In genomic region chr10:123417414-123417813, GRCh38 we compare ENCODE assay signal across 14 cellular contexts.
"Had no signal": no experiment of that assay in that cellular context is flagged by ENCODE, and none has a peak within 500 bp of the region (broad histone marks: within the 10 kb centered on the region; RNA-seq: fewer than 3 reads in every experiment).

No MANE protein-coding gene starts in this region.

- DNase-seq: effector CD4-positive, alpha-beta T cell; foreskin melanocyte; mesendoderm; naive B cell; occipital lobe; pancreas; right cardiac atrium; small intestine; stimulated activated CD4-positive, alpha-beta T cell treated with anti-CD3 and anti-CD28 coated beads, Interleukin-12 subunit alpha, Interleukin-12 subunit beta, amount 100 ng/mL, for 4 hours; stimulated activated naive CD4-positive, alpha-beta T cell treated with Interleukin-2 at 50 U/mL for 16 hours; thyroid gland had no signal

- H3K4me3 ChIP-seq: hepatocyte, pancreas, suprapubic skin, thyroid gland had no signal

- ATAC-seq: pancreas, right cardiac atrium had no signal

- FAIRE-seq: pancreas, small intestine, urothelium cell line had no signal
